Comparison of ENCODE assay signal across 16 cellular contexts in genomic region chr5:160937570-160937969, GRCh38.
A peak's percentile ranks its signal among the peaks of the same experiment; 100 is the strongest.
DNase-seq lines count a peak whose midpoint lies in the region; ATAC-seq and TF ChIP-seq lines count a peak whose summit lies in the region.
"Had no signal": no experiment of that assay in that cellular context is flagged by ENCODE, and none has a peak within 500 bp of the region (broad histone marks: within the 10 kb centered on the region; RNA-seq: fewer than 3 reads in every experiment).

No MANE protein-coding gene starts in this region.

- no peak overlapping the region for H3K27ac ChIP-seq in breast epithelium

- H3K27ac Mint-ChIP-seq in MCF 10A (ENCODE audit: low read depth, unreplicated experiment), result no peak overlapping the region
- H3K27ac Mint-ChIP-seq: B cell; CD4-positive, alpha-beta T cell had no signal

- no peak overlapping the region for H3K4me3 Mint-ChIP-seq in MCF 10A (ENCODE audit: unreplicated experiment)
- H3K4me3 Mint-ChIP-seq: B cell; CD4-positive, alpha-beta T cell had no signal

- H3K9me3 Mint-ChIP-seq in MCF 10A (ENCODE audit: unreplicated experiment), result no peaks in the 10 kb centered on the region
- H3K9me3 Mint-ChIP-seq: CD4-positive, alpha-beta T cell had no signal

- no peak for TF ChIP-seq POLR2A in breast epithelium (IDR thresholded peaks at IDR 0.05)

- no peaks in the 10 kb centered on the region for H3K27me3 Mint-ChIP-seq in MCF 10A (ENCODE audit: insufficient read depth, unreplicated experiment)
- H3K27me3 Mint-ChIP-seq: B cell; CD4-positive, alpha-beta T cell had no signal

- DNase-seq in MCF 10A (ENCODE audit: unreplicated experiment), result peak; percentile 68
- DNase-seq in breast epithelium (ENCODE audit: low spot score in 2 of 2), result no peak
- peak; percentile 48 for DNase-seq in epithelial cell of esophagus (ENCODE audit: low read depth)
- peak; percentile 42 for DNase-seq in mucosa of gallbladder (ENCODE audit: low spot score)
- DNase-seq in NCI-H1930 (lab: John Stamatoyannopoulos, UW), result no peak
- DNase-seq in 8988T, result no peak
- DNase-seq: ACHN; C1 segment of cervical spinal cord; Calu3; CD4-positive, alpha-beta T cell; DMS 273 treated with DMSO at 0.1 percent for 48 hours; DMS79; GOT3 had no signal

- H3K9me3 ChIP-seq in breast epithelium, result no peaks in the 10 kb centered on the region
- H3K9me3 ChIP-seq: HAP-1 had no signal

- POLR2A ChIA-PET in MCF 10A (lab: Yijun Ruan, JAX), result interaction anchor here (0.6 to 3.8 kb wide), 6 partner anchors 14 to 518 kb away, joined by 3 to 27 read pairs (median 4); no protein-coding TSS in a partner anchor

- BruUV-seq in MCF 10A (replicated peaks; lab: Mats Ljungman, UMichigan), result no TSS peak

- no peaks in the 10 kb centered on the region for H3K4me1 ChIP-seq in breast epithelium
- H3K4me1 ChIP-seq: HAP-1 had no signal

- intact Hi-C loops in MCF 10A (cut with micrococcal nuclease), result loop anchor here (5.0 kb wide), 1 partner anchor 100 kb away; no protein-coding TSS in a partner anchor
- intact Hi-C loops in breast epithelium (cut with DNase I; ENCODE audit: low total_unique reads), result no loop called here

- TF ChIP-seq CTCF in MCF 10A (IDR thresholded peaks at IDR 0.05; ENCODE audit: unreplicated experiment) (no peak), breast epithelium (IDR thresholded peaks at IDR 0.05) (no peak), epithelial cell of esophagus (IDR thresholded peaks at IDR 0.05; ENCODE audit: insufficient read depth, low read depth, low read length, missing control alignments) (no peak)

- no peaks in the 10 kb centered on the region for H3K36me3 ChIP-seq in breast epithelium
- H3K36me3 ChIP-seq: HAP-1 had no signal

- ATAC-seq in GM18498 (IDR thresholded peaks at IDR 0.05; ENCODE audit: unreplicated experiment), result no peak

- H3K27me3 ChIP-seq in breast epithelium, result no peaks in the 10 kb centered on the region

- H3K36me3 Mint-ChIP-seq in MCF 10A (ENCODE audit: insufficient read depth, unreplicated experiment), result no peaks in the 10 kb centered on the region

- CTCF ChIA-PET in MCF 10A (lab: Yijun Ruan, JAX), result interaction anchor here (0.9 to 1.0 kb wide), 2 partner anchors 14 to 152 kb away, joined by 3 read pairs; no protein-coding TSS in a partner anchor

- H3K4me1 Mint-ChIP-seq in MCF 10A (ENCODE audit: insufficient read depth, unreplicated experiment), result peaks cover 13% of the 10 kb centered on the region
- H3K4me1 Mint-ChIP-seq: B cell had no signal

- no peak overlapping the region for H3K4me3 ChIP-seq in breast epithelium
- H3K4me3 ChIP-seq in epithelial cell of esophagus (ENCODE audit: low read length), result no peak overlapping the region
- H3K4me3 ChIP-seq: HAP-1 had no signal

Comparison
In these comparisons a context has a peak if more than half of its experiments do, and no peak if none do; other contexts are left out.
1. DNase-seq: peak in MCF 10A (single experiment), epithelial cell of esophagus (single experiment) and mucosa of gallbladder (single experiment); none in breast epithelium (0 of 2), NCI-H1930 (0 of 2) and 8988T (single experiment).